13 cellular contexts compared by ENCODE assay signal in genomic region chr17:73042809-73043685, GRCh38. TPM values are rescaled to one million over a fixed set of nuclear protein-coding genes. Genes with fewer than 3 reads are reported as not detected.
DNase-seq lines count a peak whose midpoint lies in the region; ATAC-seq and TF ChIP-seq lines count a peak whose summit lies in the region.
"Had no signal": no experiment of that assay in that cellular context is flagged by ENCODE, and none has a peak within 500 bp of the region (broad histone marks: within the 10 kb centered on the region; RNA-seq: fewer than 3 reads in every experiment).

No MANE protein-coding gene starts in this region.

- intact Hi-C loops in A673 (cut with micrococcal nuclease; ENCODE audit: unreplicated experiment) = no loop called here

- H3K4me1 Mint-ChIP-seq in nephron = peaks cover 25% of the 10 kb centered on the region

- no peaks in the 10 kb centered on the region for H3K27me3 Mint-ChIP-seq in nephron (ENCODE audit: low read depth)

- H3K27me3 ChIP-seq in A673 (replicated peaks; ENCODE audit: insufficient read depth, low read depth, low read length, poor library complexity) (no peaks in the 10 kb centered on the region), upper lobe of left lung (no peaks in the 10 kb centered on the region)
- H3K27me3 ChIP-seq: BLaER1 had no signal

- TF ChIP-seq CTCF in nephron (IDR thresholded peaks at IDR 0.05; ENCODE audit: unreplicated experiment in 3 of 3) (no peak), A673 (conservative IDR thresholded peaks at IDR 0.05; ENCODE audit: low read depth, low read length) (no peak), upper lobe of left lung (IDR thresholded peaks at IDR 0.05) (no peak)

- DNase-seq in AG20443 (ENCODE audit: low spot score) (peak; percentile 48), NCI-H69 (lab: John Stamatoyannopoulos, UW) (peak; percentile 28), fibroblast of gingiva (ENCODE audit: low read depth) (peak; percentile 82), A673 (ENCODE audit: low spot score) (no peak), upper lobe of left lung (no peak)
- DNase-seq in stimulated activated CD4-positive, alpha-beta T cell treated with anti-CD3 and anti-CD28 coated beads, Interleukin-4, amount 100 ng/mL, for 24 hours = no peak
- DNase-seq: midbrain; MV-4-11; stimulated activated CD4-positive, alpha-beta T cell treated with anti-CD3 and anti-CD28 coated beads, Interleukin-2, amount 100 ng/mL, for 24 hours had no signal

- H3K4me1 ChIP-seq in A673 (ENCODE audit: insufficient read depth, low read length, poor library complexity, severe bottlenecking) (no peaks in the 10 kb centered on the region), upper lobe of left lung (peaks cover 10 to 14% (median 11%) of the 10 kb centered on the region in 4 donors)
- H3K4me1 ChIP-seq: BLaER1, parathyroid adenoma had no signal

- CTCF ChIA-PET in A673 (lab: Charles Lee) = no interaction called here

- H3K27ac Mint-ChIP-seq in nephron = peak overlapping the region; percentile 1 to 67 (median 63)

- ATAC-seq in upper lobe of left lung (ENCODE audit: low FRiP score in 2 of 2) (no peak), GM21515 (IDR thresholded peaks at IDR 0.05; ENCODE audit: unreplicated experiment) (no peak)

- no peak for TF ChIP-seq EP300 in upper lobe of left lung (IDR thresholded peaks at IDR 0.05)

- H3K36me3 ChIP-seq in A673 (ENCODE audit: insufficient read depth, low read length, poor library complexity, severe bottlenecking) (no peaks in the 10 kb centered on the region), upper lobe of left lung (no peaks in the 10 kb centered on the region)

- H3K36me3 Mint-ChIP-seq in nephron (ENCODE audit: low read depth) = peaks cover 14% of the 10 kb centered on the region

- H3K4me3 ChIP-seq in A673 (ENCODE audit: low read depth, low read length, poor library complexity, severe bottlenecking) (no peak overlapping the region), upper lobe of left lung (no peak overlapping the region)
- H3K4me3 ChIP-seq: BLaER1 had no signal

- no peak for TF ChIP-seq POLR2A in upper lobe of left lung (IDR thresholded peaks at IDR 0.05)

- BruUV-seq in A673 (replicated peaks; lab: Mats Ljungman, UMichigan) = no TSS peak

- POLR2A ChIA-PET in A673 (lab: Charles Lee; ENCODE audit: low non-redundant PET) = no interaction called here

- no peaks in the 10 kb centered on the region for H3K9me3 ChIP-seq in A673 (ENCODE audit: low read depth, low read length, poor library complexity, severe bottlenecking)
- H3K9me3 ChIP-seq in upper lobe of left lung = no peaks in the 10 kb centered on the region

- H3K27ac ChIP-seq in A673 (ENCODE audit: low read depth, low read length, poor library complexity, severe bottlenecking) (no peak overlapping the region), upper lobe of left lung (peak overlapping the region in 2 of 4 donors; percentile 29 to 31)
- H3K27ac ChIP-seq: BLaER1, parathyroid adenoma had no signal

- H3K4me3 Mint-ChIP-seq in nephron = peak overlapping the region in 1 of 3 experiments; percentile 10

- 58 to 59% methylated on average over 7 of the region's 7 CpGs for WGBS in upper lobe of left lung, 2 donors

- peaks cover 18% of the 10 kb centered on the region for H3K9me3 Mint-ChIP-seq in nephron

RNA-seq across cellular contexts. Expression of gene SLC39A11, which starts 49.4 kb away (rescaled TPM):
- total RNA-seq in A673 (2021) = 18.6 and 23.6 TPM in 2 replicates
- 10 to 100 TPM; 16.3 to 57.6 (median 29.5) TPM for total RNA-seq in upper lobe of left lung

Comparison
In these comparisons a context has a peak if more than half of its experiments do, and no peak if none do; other contexts are left out.
1. DNase-seq: peak in AG20443 (single experiment), NCI-H69 (single experiment) and fibroblast of gingiva (single experiment); none in stimulated activated CD4-positive, alpha-beta T cell treated with anti-CD3 and anti-CD28 coated beads, Interleukin-4, amount 100 ng/mL, for 24 hours (single experiment), A673 (single experiment) and upper lobe of left lung (0 of 2).